Comparison of ENCODE assay signal across 21 cellular contexts in the genomic region with DNA sequence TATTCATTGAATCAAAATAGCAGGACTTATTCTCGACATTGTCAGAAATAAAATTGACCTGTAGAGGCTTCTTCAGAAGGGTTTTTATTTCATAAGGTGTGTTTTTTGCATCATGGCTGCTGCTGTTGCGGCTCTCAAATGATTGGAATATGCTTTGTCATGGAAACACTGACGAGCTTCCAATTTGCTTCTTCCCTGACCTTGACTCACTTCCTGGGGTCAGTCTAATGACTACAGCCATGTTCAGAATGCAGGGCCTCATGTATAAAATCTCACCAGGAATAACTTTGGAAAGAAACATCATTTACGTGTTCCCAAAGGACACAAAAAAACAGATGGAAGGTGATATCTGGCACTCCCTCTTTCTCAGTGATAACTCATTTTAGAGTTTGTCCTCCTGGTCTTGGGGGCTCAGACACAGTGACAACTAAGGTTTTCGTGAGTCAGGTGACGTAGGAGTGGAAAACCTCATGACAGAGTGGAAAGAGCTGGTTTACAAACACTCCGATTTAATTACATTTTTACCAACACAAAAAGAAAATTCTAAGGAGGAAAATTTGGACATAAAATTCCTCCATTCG.
A peak's percentile ranks its signal among the peaks of the same experiment; 100 is the strongest.
DNase-seq lines count a peak whose midpoint lies in the region; ATAC-seq, FAIRE-seq and TF ChIP-seq lines count a peak whose summit lies in the region.
"Had no signal": no experiment of that assay in that cellular context is flagged by ENCODE, and none has a peak within 500 bp of the region (broad histone marks: within the 10 kb centered on the region; RNA-seq: fewer than 3 reads in every experiment).

No MANE protein-coding gene starts in this region.

- H3K4me1 ChIP-seq in SK-N-SH (ENCODE audit: control insufficient read depth in 1 of 2, insufficient read depth in 2 of 2, low read depth in 1 of 2, low read length in 1 of 2) (peaks cover 0 to 32% of the 10 kb centered on the region in 2 experiments; a peak in 2 of 4 replicates), astrocyte (ENCODE audit: insufficient read depth, low read length) (peaks cover 14% of the 10 kb centered on the region), smooth muscle cell (ENCODE audit: low read depth) (no peaks in the 10 kb centered on the region), Peyer's patch (peaks cover 0 to 7% (median 0%) of the 10 kb centered on the region in 4 donors)

- no peak overlapping the region for H3K9ac ChIP-seq in SK-N-SH
- peak overlapping the region; percentile 24 for H3K9ac ChIP-seq in astrocyte (ENCODE audit: low read length)
- peak overlapping the region; percentile 49 for H3K9ac ChIP-seq in smooth muscle cell (ENCODE audit: low read depth)

- CTCF ChIA-PET in SK-N-SH (lab: Yijun Ruan, JAX): interaction anchor here (1.0 to 1.9 kb wide), 3 partner anchors 116 to 870 kb away, joined by 3 to 7 read pairs (median 5); no protein-coding TSS in a partner anchor

- 58% methylated on average over 8 of the region's 8 CpGs for WGBS in SK-N-SH (ENCODE audit: low lambda C conversion rate)
- 66% methylated on average over 8 of the region's 8 CpGs for WGBS in smooth muscle cell (ENCODE audit: low lambda C conversion rate)

- no peaks in the 10 kb centered on the region for H3K9me2 ChIP-seq in SK-N-SH

- TF ChIP-seq RAD21 in SK-N-SH (IDR thresholded peaks at IDR 0.05; ENCODE audit: low read length): no peak

- H3K4me2 ChIP-seq in SK-N-SH: no peak overlapping the region
- peak overlapping the region; percentile 46 for H3K4me2 ChIP-seq in astrocyte (ENCODE audit: low read length)
- H3K4me2 ChIP-seq in smooth muscle cell: peak overlapping the region; percentile 28
- H3K4me2 ChIP-seq: PC-9 had no signal

- H3K4me3 ChIP-seq in SK-N-SH (ENCODE audit: low read depth in 2 of 2, low read length in 1 of 2) (no peak overlapping the region), astrocyte (ENCODE audit: insufficient read depth, low read depth, low read length) (no peak overlapping the region), foreskin fibroblast (ENCODE audit: low read depth in 1 of 2, low read length in 2 of 2) (no peak overlapping the region), smooth muscle cell (no peak overlapping the region), Peyer's patch (no peak overlapping the region)
- H3K4me3 ChIP-seq: adrenal gland, PC-9, spleen, transverse colon had no signal

- H3K79me2 ChIP-seq in SK-N-SH (ENCODE audit: insufficient read depth): no peaks in the 10 kb centered on the region
- H3K79me2 ChIP-seq in astrocyte (ENCODE audit: insufficient read depth, low read length): no peaks in the 10 kb centered on the region
- no peaks in the 10 kb centered on the region for H3K79me2 ChIP-seq in smooth muscle cell (ENCODE audit: low read depth)

- peaks cover 9% of the 10 kb centered on the region for H3K4me1 Mint-ChIP-seq in astrocyte (ENCODE audit: low read depth, unreplicated experiment)

- POLR2A ChIA-PET in SK-N-SH (lab: Yijun Ruan, JAX): no interaction called here

- peaks cover 2% of the 10 kb centered on the region for H3K27me3 Mint-ChIP-seq in astrocyte (ENCODE audit: low read depth, unreplicated experiment)

- H3F3A ChIP-seq in SK-N-SH (replicated peaks; ENCODE audit: insufficient read depth): no peaks in the 10 kb centered on the region
- peaks cover 9% of the 10 kb centered on the region for H3F3A ChIP-seq in smooth muscle cell (ENCODE audit: low read depth)

- no peaks in the 10 kb centered on the region for H4K20me1 ChIP-seq in SK-N-SH (ENCODE audit: insufficient read depth)
- no peaks in the 10 kb centered on the region for H4K20me1 ChIP-seq in astrocyte (ENCODE audit: insufficient read depth, low read length)
- H4K20me1 ChIP-seq in smooth muscle cell (ENCODE audit: low read depth): no peaks in the 10 kb centered on the region

- H3K9me3 ChIP-seq in SK-N-SH (no peaks in the 10 kb centered on the region), astrocyte (ENCODE audit: insufficient read depth, low read depth, low read length) (no peaks in the 10 kb centered on the region), smooth muscle cell (replicated peaks; ENCODE audit: low read depth) (no peaks in the 10 kb centered on the region), Peyer's patch (no peaks in the 10 kb centered on the region)
- H3K9me3 ChIP-seq: adrenal gland, transverse colon had no signal

- no peak for TF ChIP-seq EP300 in SK-N-SH (IDR thresholded peaks at IDR 0.05; ENCODE audit: borderline replicate concordance in 1 of 2, low read depth in 1 of 2, low read length in 1 of 2)

- 0 out of 2 replicates have a peak overlapping the region, but pooled peaks have one; percentile 57 for H2AFZ ChIP-seq in SK-N-SH (ENCODE audit: low read depth)
- H2AFZ ChIP-seq in astrocyte (ENCODE audit: low read depth, low read length): no peak overlapping the region
- H2AFZ ChIP-seq in smooth muscle cell (ENCODE audit: low read depth): no peak overlapping the region
- H2AFZ ChIP-seq: PC-9 had no signal

- H3K27me3 ChIP-seq in SK-N-SH (ENCODE audit: insufficient read depth): no peaks in the 10 kb centered on the region
- H3K27me3 ChIP-seq in astrocyte (ENCODE audit: insufficient read depth, low read length): no peaks in the 10 kb centered on the region
- H3K27me3 ChIP-seq in smooth muscle cell (ENCODE audit: low read depth): no peaks in the 10 kb centered on the region
- no peaks in the 10 kb centered on the region for H3K27me3 ChIP-seq in Peyer's patch
- H3K27me3 ChIP-seq: adrenal gland, spleen, transverse colon had no signal

- no peak overlapping the region for H3K4me3 Mint-ChIP-seq in astrocyte (ENCODE audit: unreplicated experiment)
- H3K4me3 Mint-ChIP-seq: activated CD8-positive, alpha-beta T cell treated with anti-CD3 and anti-CD28 coated beads, Interleukin-2, amount 10 ng/mL, durations not matched to agents 7 days and 5 days; activated T-cell treated with anti-CD3 and anti-CD28 coated beads, Interleukin-2, amount 50 U/mL, for 72 hours; stimulated activated effector memory CD8-positive, alpha-beta T cell treated with anti-CD3 and anti-CD28 coated beads, Interleukin-12 subunit alpha, Interleukin-12 subunit beta, amount 100 ng/mL, for 72 hours had no signal

- peaks cover 21% of the 10 kb centered on the region for H3K36me3 Mint-ChIP-seq in astrocyte (ENCODE audit: low read depth, unreplicated experiment)

- DNase-seq in SK-N-SH (no peak), astrocyte (ENCODE audit: low read depth) (peak; percentile 59), foreskin fibroblast (peak; percentile 64 to 67), smooth muscle cell (lab: John Stamatoyannopoulos, UW; ENCODE audit: unreplicated experiment) (no peak), midbrain (lab: John Stamatoyannopoulos, UW) (no peak), Peyer's patch (no peak)
- DNase-seq: activated CD8-positive, alpha-beta T cell treated with anti-CD3 and anti-CD28 coated beads, Interleukin-2, amount 10 ng/mL, durations not matched to agents 7 days and 5 days; activated T-cell treated with anti-CD3 and anti-CD28 coated beads, Interleukin-2, amount 50 U/mL, for 72 hours; NCI-H2081 treated with DMSO at 0.1 percent for 48 hours; NCI-H526; occipital lobe; PC-9; spleen; transverse colon; WERI-Rb-1 had no signal

- FAIRE-seq in astrocyte (lab: Jason Lieb, UNC): no peak

- H3K36me3 ChIP-seq in SK-N-SH (replicated peaks in 1 of 2; ENCODE audit: control insufficient read depth in 1 of 2, insufficient read depth in 2 of 2, low read length in 1 of 2) (no peaks in the 10 kb centered on the region), astrocyte (ENCODE audit: insufficient read depth, low read length) (no peaks in the 10 kb centered on the region), smooth muscle cell (ENCODE audit: low read depth) (peaks cover 12% of the 10 kb centered on the region), Peyer's patch (no peaks in the 10 kb centered on the region)
- H3K36me3 ChIP-seq: adrenal gland, transverse colon, WERI-Rb-1 had no signal

- H3K9me3 Mint-ChIP-seq in astrocyte (ENCODE audit: unreplicated experiment): peaks cover 21% of the 10 kb centered on the region

- TF ChIP-seq POLR2A in Peyer's patch (IDR thresholded peaks at IDR 0.05): no peak

- H3K27ac Mint-ChIP-seq in astrocyte (ENCODE audit: unreplicated experiment): peak overlapping the region; percentile 16
- H3K27ac Mint-ChIP-seq: activated CD8-positive, alpha-beta T cell treated with anti-CD3 and anti-CD28 coated beads, Interleukin-2, amount 10 ng/mL, durations not matched to agents 7 days and 5 days; activated T-cell treated with anti-CD3 and anti-CD28 coated beads, Interleukin-2, amount 50 U/mL, for 72 hours; stimulated activated effector memory CD8-positive, alpha-beta T cell treated with anti-CD3 and anti-CD28 coated beads, Interleukin-12 subunit alpha, Interleukin-12 subunit beta, amount 100 ng/mL, for 72 hours had no signal

- no peak for ATAC-seq in SK-N-SH treated with all-trans-retinoic acid at 6 μM for 48 hours
- no peak for ATAC-seq in GM21723 (IDR thresholded peaks at IDR 0.05; ENCODE audit: unreplicated experiment)
- ATAC-seq: activated CD8-positive, alpha-beta T cell treated with anti-CD3 and anti-CD28 coated beads, Interleukin-2, amount 10 ng/mL, durations not matched to agents 7 days and 5 days; activated T-cell treated with anti-CD3 and anti-CD28 coated beads, Interleukin-2, amount 50 U/mL, for 72 hours; stimulated activated effector memory CD8-positive, alpha-beta T cell treated with anti-CD3 and anti-CD28 coated beads, Interleukin-12 subunit alpha, Interleukin-12 subunit beta, amount 100 ng/mL, for 72 hours had no signal

- no peak for TF ChIP-seq CTCF in SK-N-SH (IDR thresholded peaks at IDR 0.05)
- TF ChIP-seq CTCF in astrocyte (IDR thresholded peaks at IDR 0.05; ENCODE audit: insufficient read depth, low read depth, low read length): no peak
- no peak for TF ChIP-seq CTCF in foreskin fibroblast (IDR thresholded peaks at IDR 0.05; ENCODE audit: low read depth, low read length)
- no peak for TF ChIP-seq CTCF in smooth muscle cell (IDR thresholded peaks at IDR 0.05; ENCODE audit: borderline replicate concordance, insufficient read depth, poor library complexity, severe bottlenecking)
- TF ChIP-seq CTCF in Peyer's patch (IDR thresholded peaks at IDR 0.05): no peak

- peak overlapping the region in 1 of 2 experiments; percentile 96; a peak in 2 of 4 replicates for H3K27ac ChIP-seq in SK-N-SH (ENCODE audit: low read depth in 2 of 2, low read length in 1 of 2)
- peak overlapping the region; percentile 59 for H3K27ac ChIP-seq in astrocyte (ENCODE audit: low read depth, low read length)
- peak overlapping the region; percentile 86 for H3K27ac ChIP-seq in smooth muscle cell (ENCODE audit: low read depth)
- H3K27ac ChIP-seq in Peyer's patch: no peak overlapping the region
- H3K27ac ChIP-seq: 22Rv1, C4-2B, PC-9, spleen, transverse colon, WERI-Rb-1 had no signal

TF ChIP-seq in SK-N-SH treated with all-trans-retinoic acid at 6 μM for 48 hours, 23 proteins besides CTCF, POLR2A, EP300 and RAD21 (continues in another document):
- TF ChIP-seq OSR1 (CRISPR knock-in tag; IDR thresholded peaks at IDR 0.05): no peak

Comparison
In these comparisons a context has a peak if more than half of its experiments do, and no peak if none do; other contexts are left out.
1. DNase-seq: peak in astrocyte (single experiment) and foreskin fibroblast (2 of 2); none in SK-N-SH (single experiment), smooth muscle cell (single experiment), midbrain (single experiment) and Peyer's patch (0 of 3).
2. H3K27ac ChIP-seq: peak in astrocyte (single experiment) and smooth muscle cell (single experiment); none in Peyer's patch (0 of 4).